Comparison of ENCODE assay signal across 18 cellular contexts in genomic region chr1:53601031-53601745, GRCh38.
"Had no signal": no experiment of that assay in that cellular context is flagged by ENCODE, and none has a peak within 500 bp of the region (broad histone marks: within the 10 kb centered on the region; RNA-seq: fewer than 3 reads in every experiment).

No MANE protein-coding gene starts in this region.

- H3K4me2 ChIP-seq: SK-N-SH had no signal

- H3K4me3 Mint-ChIP-seq: activated CD4-positive, alpha-beta memory T cell treated with anti-CD3 and anti-CD28 coated beads, Interleukin-2, amount 10 ng/mL, durations not matched to agents 7 days and 5 days; activated CD4-positive, alpha-beta T cell treated with anti-CD3 and anti-CD28 coated beads for 36 hours; activated CD8-positive, alpha-beta memory T cell treated with anti-CD3 and anti-CD28 coated beads, Interleukin-2, amount 10 ng/mL, durations not matched to agents 7 days and 5 days; activated T-cell treated with anti-CD3 and anti-CD28 coated beads, Interleukin-2, amount 50 U/mL, for 4 hours; naive thymus-derived CD4-positive, alpha-beta T cell; T-helper 2 cell treated with Interferon-gamma antibody and Interleukin-4, amounts not matched to agents 5 μg/mL and 100 μg/mL, for 36 hours; WTC11 had no signal

- DNase-seq: activated CD4-positive, alpha-beta memory T cell treated with anti-CD3 and anti-CD28 coated beads, Interleukin-2, amount 10 ng/mL, durations not matched to agents 7 days and 5 days; activated CD8-positive, alpha-beta memory T cell treated with anti-CD3 and anti-CD28 coated beads, Interleukin-2, amount 10 ng/mL, durations not matched to agents 7 days and 5 days; activated T-cell treated with anti-CD3 and anti-CD28 coated beads, Interleukin-2, amount 50 U/mL, for 4 hours; brain microvascular endothelial cell; effector CD4-positive, alpha-beta T cell; esophagus squamous epithelium; left ventricle myocardium superior; naive thymus-derived CD4-positive, alpha-beta T cell; SK-N-SH; stimulated activated CD4-positive, alpha-beta T cell treated with anti-CD3 and anti-CD28 coated beads, Interleukin-1b, Interleukin-23, amount 100 ng/mL, for 48 hours; stimulated activated CD8-positive, alpha-beta memory T cell treated with anti-CD3 and anti-CD28 coated beads, Interleukin-4, amount 100 ng/mL, for 48 hours; stimulated activated naive CD4-positive, alpha-beta T cell treated with Interleukin-2 at 50 U/mL for 16 hours; uterus had no signal

- H3K27ac Mint-ChIP-seq: activated CD4-positive, alpha-beta memory T cell treated with anti-CD3 and anti-CD28 coated beads, Interleukin-2, amount 10 ng/mL, durations not matched to agents 7 days and 5 days; activated CD4-positive, alpha-beta T cell treated with anti-CD3 and anti-CD28 coated beads for 36 hours; activated CD8-positive, alpha-beta memory T cell treated with anti-CD3 and anti-CD28 coated beads, Interleukin-2, amount 10 ng/mL, durations not matched to agents 7 days and 5 days; T-helper 2 cell treated with Interferon-gamma antibody and Interleukin-4, amounts not matched to agents 5 μg/mL and 100 μg/mL, for 36 hours; WTC11 had no signal

- H3K4me3 ChIP-seq: esophagus squamous epithelium, pancreas, tibial nerve, uterus had no signal

- H3K27ac ChIP-seq: brain microvascular endothelial cell, esophagus squamous epithelium, pancreas, tibial nerve, uterus had no signal

- ATAC-seq: left ventricle myocardium superior, pancreas, WTC11 had no signal

- H3K9me3 Mint-ChIP-seq: activated CD4-positive, alpha-beta memory T cell treated with anti-CD3 and anti-CD28 coated beads, Interleukin-2, amount 10 ng/mL, durations not matched to agents 7 days and 5 days; activated T-cell treated with anti-CD3 and anti-CD28 coated beads, Interleukin-2, amount 50 U/mL, for 4 hours; naive thymus-derived CD4-positive, alpha-beta T cell; T-helper 2 cell treated with Interferon-gamma antibody and Interleukin-4, amounts not matched to agents 5 μg/mL and 100 μg/mL, for 36 hours; WTC11 had no signal

- H3K36me3 Mint-ChIP-seq: activated CD8-positive, alpha-beta memory T cell treated with anti-CD3 and anti-CD28 coated beads, Interleukin-2, amount 10 ng/mL, durations not matched to agents 7 days and 5 days; naive thymus-derived CD4-positive, alpha-beta T cell; WTC11 had no signal

- H3K9ac ChIP-seq: SK-N-SH had no signal

- H3K27me3 ChIP-seq: brain microvascular endothelial cell, esophagus squamous epithelium, pancreas, tibial nerve, uterus had no signal

- H3K4me1 Mint-ChIP-seq: WTC11 had no signal

- H3K4me1 ChIP-seq: esophagus squamous epithelium, pancreas, tibial nerve, uterus had no signal

- H3K36me3 ChIP-seq: brain microvascular endothelial cell, esophagus squamous epithelium, pancreas, tibial nerve, uterus had no signal

- H3K27me3 Mint-ChIP-seq: activated CD4-positive, alpha-beta memory T cell treated with anti-CD3 and anti-CD28 coated beads, Interleukin-2, amount 10 ng/mL, durations not matched to agents 7 days and 5 days; activated CD4-positive, alpha-beta T cell treated with anti-CD3 and anti-CD28 coated beads for 36 hours; activated CD8-positive, alpha-beta memory T cell treated with anti-CD3 and anti-CD28 coated beads, Interleukin-2, amount 10 ng/mL, durations not matched to agents 7 days and 5 days; naive thymus-derived CD4-positive, alpha-beta T cell had no signal
